Comparison of ENCODE assay signal across 9 cellular contexts in genomic region chr5:169702726-169703481, GRCh38.
DNase-seq lines count a peak whose midpoint lies in the region; ATAC-seq, FAIRE-seq and TF ChIP-seq lines count a peak whose summit lies in the region.
"Had no signal": no experiment of that assay in that cellular context is flagged by ENCODE, and none has a peak within 500 bp of the region (broad histone marks: within the 10 kb centered on the region; RNA-seq: fewer than 3 reads in every experiment).

No MANE protein-coding gene starts in this region.

- POLR2A ChIA-PET in activated CD8-positive, alpha-beta T cell treated with anti-CD3 and anti-CD28 coated beads, Interleukin-2, amount 10 ng/mL, durations not matched to agents 7 days and 5 days (lab: Charles Lee) = no interaction called here

- no peak overlapping the region for H3K27ac ChIP-seq in effector memory CD4-positive, alpha-beta T cell (ENCODE audit: insufficient read depth, low read length, poor library complexity, severe bottlenecking)

- peaks cover 77% of the 10 kb centered on the region for H3K36me3 Mint-ChIP-seq in activated CD8-positive, alpha-beta T cell treated with anti-CD3 and anti-CD28 coated beads, Interleukin-2, amount 10 ng/mL, durations not matched to agents 7 days and 5 days (ENCODE audit: low read depth)
- H3K36me3 Mint-ChIP-seq: brain had no signal

- H3K4me1 ChIP-seq in effector memory CD4-positive, alpha-beta T cell (ENCODE audit: control insufficient read depth, insufficient read depth, low read length, poor library complexity, severe bottlenecking) = no peaks in the 10 kb centered on the region

- CTCF ChIA-PET in activated CD8-positive, alpha-beta T cell treated with anti-CD3 and anti-CD28 coated beads, Interleukin-2, amount 10 ng/mL, durations not matched to agents 7 days and 5 days (lab: Charles Lee) = no interaction called here

- ATAC-seq in GM19023 (IDR thresholded peaks at IDR 0.05; ENCODE audit: unreplicated experiment) (peak; percentile 76), HG02884 (IDR thresholded peaks at IDR 0.05; ENCODE audit: unreplicated experiment) (peak; percentile 75)
- no peak for ATAC-seq in activated CD8-positive, alpha-beta T cell treated with anti-CD3 and anti-CD28 coated beads, Interleukin-2, amount 10 ng/mL, durations not matched to agents 7 days and 5 days

- no peaks in the 10 kb centered on the region for H3K27me3 Mint-ChIP-seq in activated CD8-positive, alpha-beta T cell treated with anti-CD3 and anti-CD28 coated beads, Interleukin-2, amount 10 ng/mL, durations not matched to agents 7 days and 5 days (ENCODE audit: low read depth)

- FAIRE-seq in D721Med (lab: Jason Lieb, UNC) = no peak

- H3K4me1 Mint-ChIP-seq in activated CD8-positive, alpha-beta T cell treated with anti-CD3 and anti-CD28 coated beads, Interleukin-2, amount 10 ng/mL, durations not matched to agents 7 days and 5 days (ENCODE audit: low read depth) = no peaks in the 10 kb centered on the region

- no peak for TF ChIP-seq CTCF in D721Med (IDR thresholded peaks at IDR 0.05; ENCODE audit: insufficient read depth, missing control alignments)

- peak overlapping the region; percentile 6 for H3K27ac Mint-ChIP-seq in activated CD8-positive, alpha-beta T cell treated with anti-CD3 and anti-CD28 coated beads, Interleukin-2, amount 10 ng/mL, durations not matched to agents 7 days and 5 days

- no peaks in the 10 kb centered on the region for H3K27me3 ChIP-seq in effector memory CD4-positive, alpha-beta T cell (replicated peaks; ENCODE audit: control insufficient read depth, insufficient read depth, low read length, poor library complexity, severe bottlenecking)

- DNase-seq in CD1c-positive myeloid dendritic cell (ENCODE audit: extremely low spot score) (peak; percentile 74), D721Med (ENCODE audit: insufficient read length, low spot score) (no peak), Kasumi-1 (lab: John Stamatoyannopoulos, UW) (no peak)
- DNase-seq in activated CD8-positive, alpha-beta T cell treated with anti-CD3 and anti-CD28 coated beads, Interleukin-2, amount 10 ng/mL, durations not matched to agents 7 days and 5 days = no peak
- DNase-seq in effector memory CD4-positive, alpha-beta T cell = no peak
- no peak for DNase-seq in activated CD4-positive, CD25-positive, alpha-beta regulatory T cell treated with anti-CD3 and anti-CD28 coated beads, Interleukin-2, amount 50 U/mL, for 72 hours

- H3K4me3 Mint-ChIP-seq in activated CD8-positive, alpha-beta T cell treated with anti-CD3 and anti-CD28 coated beads, Interleukin-2, amount 10 ng/mL, durations not matched to agents 7 days and 5 days = no peak overlapping the region

- no peaks in the 10 kb centered on the region for H3K9me3 ChIP-seq in effector memory CD4-positive, alpha-beta T cell (ENCODE audit: control insufficient read depth, low read length)

- H3K9me3 Mint-ChIP-seq in activated CD8-positive, alpha-beta T cell treated with anti-CD3 and anti-CD28 coated beads, Interleukin-2, amount 10 ng/mL, durations not matched to agents 7 days and 5 days (ENCODE audit: insufficient read depth) = no peaks in the 10 kb centered on the region
- H3K9me3 Mint-ChIP-seq: brain had no signal

- no peak overlapping the region for H3K4me3 ChIP-seq in effector memory CD4-positive, alpha-beta T cell (ENCODE audit: insufficient read depth, low read depth, low read length, poor library complexity, severe bottlenecking)

- peaks cover 77% of the 10 kb centered on the region for H3K36me3 ChIP-seq in effector memory CD4-positive, alpha-beta T cell (ENCODE audit: control insufficient read depth, insufficient read depth, low read length)
